1 cellular context compared by ENCODE assay signal in genomic region chr2:102669401-102669800, GRCh38.
TF ChIP-seq lines count a peak whose summit lies in the region.

No MANE protein-coding gene starts in this region.

TF ChIP-seq in HepG2, 621 proteins besides CTCF, POLR2A, EP300 and RAD21 (continued from another document):
- no peak for TF ChIP-seq NFKBIZ (CRISPR knock-in tag; IDR thresholded peaks at IDR 0.05)
- TF ChIP-seq ZNF281 (CRISPR knock-in tag; IDR thresholded peaks at IDR 0.05; ENCODE audit: borderline replicate concordance), result no peak
- TF ChIP-seq MXD3 (CRISPR knock-in tag; IDR thresholded peaks at IDR 0.05), result no peak
- TF ChIP-seq BCL3 (CRISPR knock-in tag; IDR thresholded peaks at IDR 0.05), result no peak
- TF ChIP-seq ZIK1 (CRISPR knock-in tag; IDR thresholded peaks at IDR 0.05; ENCODE audit: borderline replicate concordance, low read depth), result no peak
- TF ChIP-seq NONO (IDR thresholded peaks at IDR 0.05), result no peak
- no peak for TF ChIP-seq NONO (CRISPR knock-in tag; conservative IDR thresholded peaks at IDR 0.05)
TF ChIP-seq in HepG2: peak in this region for 0.
